ENCODE assay signal across 8 cellular contexts in the genomic region with DNA sequence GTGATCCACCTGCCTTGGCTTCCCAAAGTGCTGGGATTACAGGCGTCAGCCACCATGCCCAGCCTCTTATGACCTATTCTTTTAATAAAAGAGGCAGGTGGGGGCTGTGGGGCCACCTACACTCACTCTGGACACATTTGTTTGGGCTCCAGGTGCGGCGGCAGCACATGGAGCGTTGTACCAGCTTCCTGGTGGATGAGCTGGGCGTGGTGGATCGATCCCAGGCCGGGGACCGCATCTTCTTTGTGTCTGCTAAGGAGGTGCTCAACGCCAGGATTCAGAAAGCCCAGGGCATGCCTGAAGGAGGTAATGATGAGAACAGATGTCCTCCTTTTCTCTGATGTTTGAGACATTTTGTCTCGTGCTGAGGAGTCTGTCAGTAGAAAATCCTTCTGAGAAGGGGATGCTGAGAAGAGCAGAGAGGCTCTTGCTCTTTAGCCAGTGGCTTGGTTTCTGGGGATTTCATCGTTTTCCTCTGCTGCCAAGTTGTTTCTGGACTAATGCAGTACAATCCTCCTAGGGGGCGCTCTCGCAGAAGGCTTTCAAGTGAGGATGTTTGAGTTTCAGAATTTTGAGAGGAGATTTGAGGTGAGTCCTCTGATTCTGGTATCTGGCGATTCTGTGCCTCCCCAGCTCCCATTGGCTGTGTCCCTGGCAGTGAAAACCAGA. TPM values are rescaled to one million over a fixed set of nuclear protein-coding genes. Genes with fewer than 3 reads are reported as not detected.
DNase-seq lines count a peak whose midpoint lies in the region; ATAC-seq, FAIRE-seq and TF ChIP-seq lines count a peak whose summit lies in the region.

No MANE protein-coding gene starts in this region.

- no peak overlapping the region for H4K5ac ChIP-seq in mesendoderm (ENCODE audit: low read length)

- H4K8ac ChIP-seq in mesendoderm (ENCODE audit: low read depth, low read length) = no peak overlapping the region

- no peak overlapping the region for H2AK5ac ChIP-seq in mesendoderm (ENCODE audit: low read length)

- no peak overlapping the region for H2AFZ ChIP-seq in ACC112 (ENCODE audit: low read length, unreplicated experiment)

- H2BK5ac ChIP-seq in mesendoderm (ENCODE audit: low read length) = no peak overlapping the region

- H3K4me3 ChIP-seq in ACC112 (ENCODE audit: low read depth, low read length) (no peak overlapping the region), brain microvascular endothelial cell (ENCODE audit: low read depth, low read length) (no peak overlapping the region), mesendoderm (ENCODE audit: low read length) (no peak overlapping the region)

- no peak for FAIRE-seq in urothelium cell line (lab: Jason Lieb, UNC)

- peak overlapping the region; percentile 52; the same call in 1 of the 2 replicates for H3K27ac ChIP-seq in ACC112 (ENCODE audit: low read depth, low read length)
- no peak overlapping the region for H3K27ac ChIP-seq in brain microvascular endothelial cell
- H3K27ac ChIP-seq in mesendoderm (ENCODE audit: low read depth, low read length) = no peak overlapping the region

- no peak overlapping the region for H2BK15ac ChIP-seq in mesendoderm (replicated peaks; ENCODE audit: low read depth)

- H3K79me1 ChIP-seq in mesendoderm (ENCODE audit: low read length) = no peaks in the 10 kb centered on the region

- H3K79me2 ChIP-seq in ACC112 (ENCODE audit: control insufficient read depth, insufficient read depth, low read length, unreplicated experiment) (no peaks in the 10 kb centered on the region), mesendoderm (ENCODE audit: control insufficient read depth, insufficient read depth, low read length) (no peaks in the 10 kb centered on the region)

- H3K56ac ChIP-seq in mesendoderm (ENCODE audit: low read length) = no peak overlapping the region

- H3K18ac ChIP-seq in mesendoderm (ENCODE audit: low read length) = no peak overlapping the region

- H3K4ac ChIP-seq in mesendoderm (ENCODE audit: low read depth, low read length) = no peak overlapping the region

- WGBS in mesendoderm (ENCODE audit: extremely low coverage, insufficient coverage, low lambda C conversion rate) = no CpG with 5 or more reads among the region's 14 CpGs

- DNase-seq in SKM-1 treated with dmso at 0.1 percent for 144 hours (lab: John Stamatoyannopoulos, UW; ENCODE audit: unreplicated experiment) (peak; percentile 36), brain microvascular endothelial cell (peak; percentile 37), mesendoderm (peak; percentile 91), SK-N-DZ (ENCODE audit: low spot score) (no peak), urothelium cell line (ENCODE audit: low spot score) (no peak)

- H3K9ac ChIP-seq in mesendoderm (ENCODE audit: low read length) = no peak overlapping the region

- H3K27me3 ChIP-seq in ACC112 (ENCODE audit: insufficient read depth, low read length) (no peaks in the 10 kb centered on the region), brain microvascular endothelial cell (replicated peaks) (no peaks in the 10 kb centered on the region), mesendoderm (ENCODE audit: insufficient read depth, low read length, poor library complexity) (no peaks in the 10 kb centered on the region)

- in situ Hi-C loops in brain microvascular endothelial cell (cut with HindIII; ENCODE audit: low pct_ligation_motif_present, low sequenced_read_pairs) = no loop called here

- H3K36me3 ChIP-seq in ACC112 (ENCODE audit: insufficient read depth, low read length) = peaks cover 38% of the 10 kb centered on the region; the same call in 1 of the 2 replicates
- peaks cover 87% of the 10 kb centered on the region for H3K36me3 ChIP-seq in brain microvascular endothelial cell (replicated peaks)
- peaks cover 27% of the 10 kb centered on the region for H3K36me3 ChIP-seq in mesendoderm (ENCODE audit: control insufficient read depth, insufficient read depth, low read length)

- H3K4me1 ChIP-seq in ACC112 (ENCODE audit: control insufficient read depth, insufficient read depth, low read length, unreplicated experiment) (no peaks in the 10 kb centered on the region), mesendoderm (ENCODE audit: control insufficient read depth, low read depth, low read length) (no peaks in the 10 kb centered on the region)

- peak; percentile 75 for TF ChIP-seq CTCF in GM12872 (IDR thresholded peaks at IDR 0.05; ENCODE audit: insufficient read depth, low read depth, low read length)
- TF ChIP-seq CTCF in brain microvascular endothelial cell (IDR thresholded peaks at IDR 0.05; ENCODE audit: low read depth, low read length, missing control alignments) = peak; percentile 70

- H3K23ac ChIP-seq in mesendoderm (ENCODE audit: low read length) = no peak overlapping the region

- ATAC-seq in GM19452 (IDR thresholded peaks at IDR 0.05; ENCODE audit: unreplicated experiment) = no peak

- H3K4me2 ChIP-seq in mesendoderm (ENCODE audit: low read length) = no peak overlapping the region

- no peak overlapping the region for H2BK120ac ChIP-seq in mesendoderm (ENCODE audit: low read depth, low read length)

RNA-seq across cellular contexts. Expression of a gene that starts 17.9 kb away (rescaled TPM):
- polyA plus RNA-seq in mesendoderm (2013, experiment 1 of 2) = 36.6 TPM
- 38.8 TPM for polyA plus RNA-seq in mesendoderm (2013, experiment 2 of 2)
- polyA plus RNA-seq in SK-N-DZ (2014; cell fraction: cytosol; rRNA removed) = 61.1 and 74.3 TPM in 2 replicates
- 371 and 472 TPM in 2 replicates for polyA plus RNA-seq in SK-N-DZ (2014; cell fraction: nucleus; rRNA removed)

RNA-seq across cellular contexts. Expression of a gene that starts 21.1 kb away (rescaled TPM):
- polyA plus RNA-seq in mesendoderm (2013, experiment 1 of 2) = 42.4 TPM
- 41.1 TPM for polyA plus RNA-seq in mesendoderm (2013, experiment 2 of 2)
- polyA plus RNA-seq in SK-N-DZ (2014; cell fraction: cytosol; rRNA removed) = 35.1 and 38.9 TPM in 2 replicates
- polyA plus RNA-seq in SK-N-DZ (2014; cell fraction: nucleus; rRNA removed) = 46.6 and 53.5 TPM in 2 replicates

Comparison
In these comparisons a context has a peak if more than half of its experiments do, and no peak if none do; other contexts are left out.
1. DNase-seq: peak in SKM-1 treated with dmso at 0.1 percent for 144 hours (single experiment), brain microvascular endothelial cell (single experiment) and mesendoderm (single experiment); none in SK-N-DZ (single experiment) and urothelium cell line (single experiment).